In genomic region chr3:96813820-96814580, GRCh38 we compare ENCODE assay signal across 8 cellular contexts. TPM values are rescaled to one million over a fixed set of nuclear protein-coding genes. Genes with fewer than 3 reads are reported as not detected.
DNase-seq lines count a peak whose midpoint lies in the region; ATAC-seq and TF ChIP-seq lines count a peak whose summit lies in the region.

No MANE protein-coding gene starts in this region.

- no peak overlapping the region for H3K4me3 ChIP-seq in CD8-positive, alpha-beta T cell (ENCODE audit: low read depth, low read length)
- H3K4me3 ChIP-seq in SJCRH30 (peak overlapping the region; percentile 48), duodenal mucosa (ENCODE audit: low read depth in 1 of 2, low read length in 2 of 2) (peak overlapping the region; percentile 47 to 59), lower lobe of right lung (peak overlapping the region; percentile 56)

- no peaks in the 10 kb centered on the region for H3K36me3 Mint-ChIP-seq in CD8-positive, alpha-beta T cell

- intact Hi-C loops in CD8-positive, alpha-beta T cell (cut with DNase I, micrococcal nuclease): no loop called here
- intact Hi-C loops in lower lobe of right lung (cut with DNase I): no loop called here

- no peak for DNase-seq in CD8-positive, alpha-beta T cell
- DNase-seq in SJCRH30: peak; percentile 25 to 39
- peak; percentile 53 for DNase-seq in lower lobe of right lung
- DNase-seq in stimulated activated CD4-positive, alpha-beta T cell treated with anti-CD3 and anti-CD28 coated beads, Interleukin-4, amount 100 ng/mL, for 4 hours: no peak

- H3K4me3 Mint-ChIP-seq in CD8-positive, alpha-beta T cell: peak overlapping the region; percentile 11

- H3K9me3 Mint-ChIP-seq in CD8-positive, alpha-beta T cell: no peaks in the 10 kb centered on the region

- no peak for TF ChIP-seq CTCF in CD8-positive, alpha-beta T cell (IDR thresholded peaks at IDR 0.05)
- TF ChIP-seq CTCF in lower lobe of right lung (IDR thresholded peaks at IDR 0.05): no peak

- CTCF ChIA-PET in CD8-positive, alpha-beta T cell (lab: Charles Lee): no interaction called here

- H3K27ac ChIP-seq in CD8-positive, alpha-beta T cell (ENCODE audit: low read depth, low read length): no peak overlapping the region
- no peak overlapping the region for H3K27ac ChIP-seq in SJCRH30
- H3K27ac ChIP-seq in duodenal mucosa (ENCODE audit: low read depth, low read length): no peak overlapping the region
- no peak overlapping the region for H3K27ac ChIP-seq in lower lobe of right lung
- peak overlapping the region; percentile 19 for H3K27ac ChIP-seq in temporal lobe (ENCODE audit: low read depth, low read length)

- H3K27ac Mint-ChIP-seq in CD8-positive, alpha-beta T cell: no peak overlapping the region

- no peaks in the 10 kb centered on the region for H3K9me3 ChIP-seq in CD8-positive, alpha-beta T cell (ENCODE audit: low read length)
- H3K9me3 ChIP-seq in SJCRH30 (replicated peaks) (no peaks in the 10 kb centered on the region), duodenal mucosa (ENCODE audit: control insufficient read depth in 1 of 2, low read length in 2 of 2) (no peaks in the 10 kb centered on the region), lower lobe of right lung (no peaks in the 10 kb centered on the region)

- POLR2A ChIA-PET in CD8-positive, alpha-beta T cell (lab: Charles Lee): no interaction called here

- H3K4me1 ChIP-seq in CD8-positive, alpha-beta T cell (ENCODE audit: insufficient read depth, low read length): peaks cover 8% of the 10 kb centered on the region
- H3K4me1 ChIP-seq in SJCRH30 (no peaks in the 10 kb centered on the region), duodenal mucosa (ENCODE audit: control insufficient read depth in 1 of 2, insufficient read depth in 2 of 2, low read length in 2 of 2) (peaks cover 0 to 13% of the 10 kb centered on the region in 2 donors), lower lobe of right lung (peaks cover 18% of the 10 kb centered on the region)

- no peak for ATAC-seq in CD8-positive, alpha-beta T cell
- ATAC-seq in GM19035 (IDR thresholded peaks at IDR 0.05; ENCODE audit: unreplicated experiment) (peak; percentile 24), HG03342 (IDR thresholded peaks at IDR 0.05; ENCODE audit: unreplicated experiment) (peak; percentile 14), lower lobe of right lung (peak; percentile 79 to 81)

- H3K27me3 Mint-ChIP-seq in CD8-positive, alpha-beta T cell (ENCODE audit: low read depth): peaks cover 27% of the 10 kb centered on the region

- H3K36me3 ChIP-seq in CD8-positive, alpha-beta T cell (ENCODE audit: insufficient read depth, low read length): no peaks in the 10 kb centered on the region
- H3K36me3 ChIP-seq in SJCRH30: no peaks in the 10 kb centered on the region
- no peaks in the 10 kb centered on the region for H3K36me3 ChIP-seq in duodenal mucosa (ENCODE audit: control insufficient read depth in 1 of 2, insufficient read depth in 2 of 2, low read length in 2 of 2)
- no peaks in the 10 kb centered on the region for H3K36me3 ChIP-seq in lower lobe of right lung

- peaks cover 7% of the 10 kb centered on the region for H3K27me3 ChIP-seq in CD8-positive, alpha-beta T cell (ENCODE audit: insufficient read depth, low read length)
- H3K27me3 ChIP-seq in SJCRH30 (no peaks in the 10 kb centered on the region), duodenal mucosa (ENCODE audit: control insufficient read depth in 1 of 2, insufficient read depth in 2 of 2, low read length in 2 of 2) (peaks cover 24 to 27% of the 10 kb centered on the region in 2 donors), lower lobe of right lung (ENCODE audit: low read depth) (peaks cover 36% of the 10 kb centered on the region)

- H3K9ac ChIP-seq in duodenal mucosa (ENCODE audit: low read depth in 1 of 2, low read length in 2 of 2): no peak overlapping the region

- H3K4me1 Mint-ChIP-seq in CD8-positive, alpha-beta T cell (ENCODE audit: low read depth): peaks cover 11% of the 10 kb centered on the region

RNA-seq across cellular contexts. Expression of gene EPHA6, which starts 0.4 kb away (rescaled TPM):
- total RNA-seq in CD8-positive, alpha-beta T cell: not detected
- total RNA-seq in SJCRH30 (2014; rRNA removed; shearing (Covaris generic)): not detected in 2 replicates
- total RNA-seq in lower lobe of right lung: 0.53 TPM
- 51.1 TPM for total RNA-seq in temporal lobe

Comparison
In these comparisons a context has a peak if more than half of its experiments do, and no peak if none do; other contexts are left out.
1. DNase-seq: peak in SJCRH30 (2 of 2) and lower lobe of right lung (single experiment); none in CD8-positive, alpha-beta T cell (0 of 7) and stimulated activated CD4-positive, alpha-beta T cell treated with anti-CD3 and anti-CD28 coated beads, Interleukin-4, amount 100 ng/mL, for 4 hours (0 of 2).
2. RNA of gene EPHA6, which starts 0.4 kb away (total RNA-seq): 51.1 TPM in temporal lobe (single experiment); 0.53 TPM in lower lobe of right lung (single experiment), not detected in CD8-positive, alpha-beta T cell and not detected in SJCRH30; every median in the first group is over 10 times any median in the second.